ENCODE assay signal across 8 cellular contexts in the genomic region with DNA sequence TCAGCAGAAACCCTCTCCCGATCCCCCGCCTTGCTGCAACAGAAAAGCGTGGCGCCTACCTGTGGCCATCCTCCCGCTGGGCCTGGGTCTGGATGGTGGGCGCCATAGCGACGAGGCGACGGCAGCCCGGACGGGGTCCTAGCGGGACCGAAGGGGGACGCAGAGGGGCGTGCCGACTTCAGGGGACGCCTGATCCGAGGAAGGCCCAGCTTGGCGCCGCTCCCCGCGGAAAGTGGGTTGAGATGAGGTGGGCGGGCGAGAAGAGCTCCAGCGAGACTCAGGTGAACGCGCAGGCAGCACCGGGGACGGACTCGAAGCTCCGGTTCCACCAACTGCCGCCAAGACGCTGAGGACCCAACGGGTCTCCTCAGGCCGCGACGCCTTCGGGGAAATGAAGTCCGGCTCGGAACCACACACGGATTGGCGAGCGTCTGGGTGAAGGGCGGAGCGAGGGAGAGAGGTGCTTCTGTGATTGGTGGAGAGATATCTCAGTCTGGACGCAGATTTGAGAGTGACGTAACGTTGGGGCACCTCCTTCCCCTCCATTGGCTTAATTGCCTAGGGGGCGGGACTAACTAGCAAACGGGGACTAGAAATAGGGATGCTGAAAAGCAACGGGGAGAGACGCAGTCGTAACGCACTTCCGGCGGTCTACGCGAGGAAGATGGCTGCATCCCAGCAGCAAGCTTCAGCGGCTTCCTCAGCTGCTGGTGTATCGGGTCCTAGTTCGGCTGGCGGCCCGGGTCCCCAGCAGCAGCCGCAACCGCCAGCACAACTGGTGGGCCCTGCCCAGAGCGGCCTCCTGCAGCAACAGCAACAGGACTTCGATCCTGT. TPM values are rescaled to one million over a fixed set of nuclear protein-coding genes. Genes with fewer than 3 reads are reported as not detected.
DNase-seq lines count a peak whose midpoint lies in the region; ATAC-seq and TF ChIP-seq lines count a peak whose summit lies in the region.

A gene with protein sequence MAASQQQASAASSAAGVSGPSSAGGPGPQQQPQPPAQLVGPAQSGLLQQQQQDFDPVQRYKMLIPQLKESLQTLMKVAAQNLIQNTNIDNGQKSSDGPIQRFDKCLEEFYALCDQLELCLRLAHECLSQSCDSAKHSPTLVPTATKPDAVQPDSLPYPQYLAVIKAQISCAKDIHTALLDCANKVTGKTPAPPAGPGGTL (plus strand): TSS at position 620 of the 834 bp plus-strand sequence. CDS start 45 bp downstream, at position 665.
A gene (minus strand): TSS at position 348 of the 834 bp plus-strand sequence. CDS start 242 bp downstream, at position 106.

- H3K27ac ChIP-seq in left lung: peak within 1 kb of the TSS; percentile 93 to 97

- H3K4me3 Mint-ChIP-seq in CD14-positive monocyte: peak within 1 kb of the TSS; percentile 89 to 96

- peak within 1 kb of the TSS; percentile 97 to 98 for H3K4me3 ChIP-seq in left lung

- no peaks in the 10 kb centered on the region for H3K9me3 Mint-ChIP-seq in CD14-positive monocyte

- ATAC-seq in GM19395 (IDR thresholded peaks at IDR 0.05; ENCODE audit: unreplicated experiment): peak; percentile 89
- peak; percentile 89 for ATAC-seq in HG03565 (IDR thresholded peaks at IDR 0.05; ENCODE audit: unreplicated experiment)
- ATAC-seq in left lung: peak; percentile 97

- H3K4me1 Mint-ChIP-seq in CD14-positive monocyte: peaks cover 19% of the 10 kb centered on the region

- H3K36me3 Mint-ChIP-seq in CD14-positive monocyte: peaks cover 46 to 68% of the 10 kb centered on the region in 2 donors

- intact Hi-C loops in CD14-positive monocyte (cut with micrococcal nuclease) (loop anchor here (1.0 to 10.0 kb wide), 4 partner anchors 45 to 144 kb away; a partner anchor contains a TSS), left lung (cut with DNase I) (no loop called here)

- peaks cover 0 to 3% (median 0%) of the 10 kb centered on the region in 3 donors for H3K27me3 Mint-ChIP-seq in CD14-positive monocyte (ENCODE audit: low read depth in 3 of 3)

- H3K27me3 ChIP-seq in left lung: no peaks in the 10 kb centered on the region

- DNase-seq in CD14-positive monocyte (ENCODE audit: low spot score) (peak; percentile 99), NCI-H774 (lab: John Stamatoyannopoulos, UW) (peak; percentile 99), dermis blood vessel endothelial cell (peak; percentile 100), left lung (peak; percentile 95 to 97)
- DNase-seq in activated CD4-positive, alpha-beta T cell treated with anti-CD3 and anti-CD28 coated beads, Interleukin-2, amount 50 U/mL, for 4 hours: peak; percentile 93 to 96
- DNase-seq in stimulated activated CD4-positive, alpha-beta T cell treated with anti-CD3 and anti-CD28 coated beads, Interleukin-2, amount 100 ng/mL, for 48 hours: peak; percentile 85 to 91

- peak within 1 kb of the TSS; percentile 97 to 99 (median 98) for H3K27ac Mint-ChIP-seq in CD14-positive monocyte

- H3K9me3 ChIP-seq in left lung: no peaks in the 10 kb centered on the region

- TF ChIP-seq CTCF in CD14-positive monocyte (IDR thresholded peaks at IDR 0.05) (no peak), left lung (IDR thresholded peaks at IDR 0.05) (no peak)

- H3K36me3 ChIP-seq in left lung: peaks cover 0 to 62% of the 10 kb centered on the region in 2 donors

- H3K4me1 ChIP-seq in left lung: peaks cover 5 to 27% of the 10 kb centered on the region in 2 donors

RNA-seq across cellular contexts. Expression of the first gene that starts in this region (rescaled TPM):
- 10 to 100 TPM; 37.0 to 38.2 TPM for polyA plus RNA-seq in CD14-positive monocyte
- total RNA-seq in dermis blood vessel endothelial cell (10.7 and 22.5 TPM in 2 replicates), left lung (10 to 100 TPM; 29.7 to 32.7 TPM)

RNA-seq across cellular contexts. Expression of the second gene that starts in this region (rescaled TPM):
- 10 to 100 TPM; 22.7 to 25.2 TPM for polyA plus RNA-seq in CD14-positive monocyte
- total RNA-seq in dermis blood vessel endothelial cell (29.5 and 34.2 TPM in 2 replicates), left lung (10 to 100 TPM; 31.0 to 36.1 TPM)

Comparison
In these comparisons a context has a peak if more than half of its experiments do, and no peak if none do; other contexts are left out.
1. Peak in every context shown above with its lines: DNase-seq, ATAC-seq, H3K4me3 ChIP-seq and H3K27ac ChIP-seq.
2. intact Hi-C loops: an anchor here in CD14-positive monocyte (1.0 to 10.0 kb wide); none called in left lung.